In genomic region chr6:157952751-157953479, GRCh38 we compare ENCODE assay signal across 15 cellular contexts. TPM values are rescaled to one million over a fixed set of nuclear protein-coding genes. Genes with fewer than 3 reads are reported as not detected.
DNase-seq lines count a peak whose midpoint lies in the region; ATAC-seq and TF ChIP-seq lines count a peak whose summit lies in the region.
"Had no signal": no experiment of that assay in that cellular context is flagged by ENCODE, and none has a peak within 500 bp of the region (broad histone marks: within the 10 kb centered on the region; RNA-seq: fewer than 3 reads in every experiment).

No MANE protein-coding gene starts in this region.

- H3K27me3 Mint-ChIP-seq in activated CD4-positive, alpha-beta T cell treated with anti-CD3 and anti-CD28 coated beads, Interleukin-2, amount 10 ng/mL, durations not matched to agents 24 days and 14 days: peaks cover 22% of the 10 kb centered on the region
- H3K27me3 Mint-ChIP-seq in Calu3 (ENCODE audit: unreplicated experiment): no peaks in the 10 kb centered on the region

- H3K36me3 ChIP-seq in HCT116 (ENCODE audit: control insufficient read depth in 1 of 2, insufficient read depth in 2 of 2, low read length in 2 of 2): peaks cover 0 to 1% of the 10 kb centered on the region in 2 experiments; a peak in 1 of 4 replicates
- no peaks in the 10 kb centered on the region for H3K36me3 ChIP-seq in mucosa of rectum (ENCODE audit: control insufficient read depth in 2 of 2, insufficient read depth in 2 of 2, low read length in 2 of 2)
- H3K36me3 ChIP-seq: adrenal gland had no signal

- DNase-seq in AG20443 (ENCODE audit: low spot score): peak; percentile 43
- DNase-seq in HCT116 (ENCODE audit: low read depth, low spot score): no peak
- DNase-seq in cardiac fibroblast (ENCODE audit: low read depth in 2 of 2): peak; percentile 10 to 34
- DNase-seq in activated CD4-positive, alpha-beta T cell treated with anti-CD3 and anti-CD28 coated beads, Interleukin-2, amount 10 ng/mL, durations not matched to agents 24 days and 14 days: no peak
- no peak for DNase-seq in Calu3
- DNase-seq in NCI-H82 (lab: John Stamatoyannopoulos, UW): no peak
- DNase-seq: activated T-cell treated with anti-CD3 and anti-CD28 coated beads, Interleukin-2, amount 50 U/mL, for 4 hours; adrenal gland; AML-193; NCI-H1930 had no signal

- intact Hi-C loops in HCT116 (cut with micrococcal nuclease) (loop anchor here (10.0 kb wide), 1 partner anchor 288 kb away; no protein-coding TSS in a partner anchor), Calu3 (cut with micrococcal nuclease; ENCODE audit: unreplicated experiment) (no loop called here)
- intact Hi-C loops in activated CD4-positive, alpha-beta T cell treated with anti-CD3 and anti-CD28 coated beads, Interleukin-2, amount 10 ng/mL, durations not matched to agents 24 days and 14 days (cut with micrococcal nuclease): no loop called here

- H3K27ac Mint-ChIP-seq in activated CD4-positive, alpha-beta T cell treated with anti-CD3 and anti-CD28 coated beads, Interleukin-2, amount 10 ng/mL, durations not matched to agents 24 days and 14 days: no peak overlapping the region
- H3K27ac Mint-ChIP-seq in Calu3 (ENCODE audit: unreplicated experiment): no peak overlapping the region
- H3K27ac Mint-ChIP-seq: stimulated activated naive CD8-positive, alpha-beta T cell treated with anti-CD3 and anti-CD28 coated beads, Interleukin-15, Interleukin-2, amounts not matched to agents 100 ng/mL and 50 ng/mL, for 24 hours had no signal

- H3K4me1 ChIP-seq in HCT116 (ENCODE audit: control insufficient read depth in 1 of 2, insufficient read depth in 2 of 2, low read length in 2 of 2) (peaks cover 12 to 30% of the 10 kb centered on the region in 2 experiments; a peak in 3 of 4 replicates), mucosa of rectum (ENCODE audit: control insufficient read depth in 2 of 2, insufficient read depth in 2 of 2, low read length in 2 of 2) (peaks cover 34 to 50% of the 10 kb centered on the region in 2 donors)
- H3K4me1 ChIP-seq: adrenal gland had no signal

- H3K27me3 ChIP-seq in HCT116 (ENCODE audit: insufficient read depth, low read length) (no peaks in the 10 kb centered on the region), mucosa of rectum (ENCODE audit: control insufficient read depth in 2 of 2, insufficient read depth in 2 of 2, low read length in 2 of 2) (no peaks in the 10 kb centered on the region)
- H3K27me3 ChIP-seq: adrenal gland had no signal

- no peak overlapping the region for H3K4me3 ChIP-seq in HCT116 (replicated peaks in 1 of 2; ENCODE audit: low read depth in 1 of 2, low read length in 2 of 2)
- H3K4me3 ChIP-seq in cardiac fibroblast (replicated peaks in 1 of 2; ENCODE audit: low read depth in 2 of 2, low read length in 2 of 2): no peak overlapping the region
- no peak overlapping the region for H3K4me3 ChIP-seq in mucosa of rectum (ENCODE audit: low read length in 2 of 2)
- H3K4me3 ChIP-seq: adrenal gland, SK-N-MC, smooth muscle cell had no signal

- RAD21 ChIA-PET in HCT116 (lab: Charles Lee; ENCODE audit: low non-redundant PET in 1 of 2, low total read pairs in 2 of 2, uncharacterized antibody in 2 of 2, unreplicated experiment in 2 of 2): no interaction called here

- POLR2A ChIA-PET in HCT116 (lab: Charles Lee): no interaction called here

- CTCF ChIA-PET in HCT116 (lab: Charles Lee) (no interaction called here), Calu3 (lab: Charles Lee) (no interaction called here)

- no peaks in the 10 kb centered on the region for H3K79me2 ChIP-seq in HCT116 (ENCODE audit: insufficient read depth, low read length)

- BruUV-seq in HCT116 (replicated peaks; lab: Mats Ljungman, UMichigan): no TSS peak
- BruUV-seq in Calu3 (replicated peaks; lab: Mats Ljungman, UMichigan): no TSS peak

- H3K4me3 Mint-ChIP-seq in activated CD4-positive, alpha-beta T cell treated with anti-CD3 and anti-CD28 coated beads, Interleukin-2, amount 10 ng/mL, durations not matched to agents 24 days and 14 days: no peak overlapping the region
- H3K4me3 Mint-ChIP-seq in Calu3 (ENCODE audit: low read depth, unreplicated experiment): no peak overlapping the region
- H3K4me3 Mint-ChIP-seq: activated T-cell treated with anti-CD3 and anti-CD28 coated beads, Interleukin-2, amount 50 U/mL, for 4 hours; stimulated activated naive CD8-positive, alpha-beta T cell treated with anti-CD3 and anti-CD28 coated beads, Interleukin-15, Interleukin-2, amounts not matched to agents 100 ng/mL and 50 ng/mL, for 24 hours had no signal

- no peak for TF ChIP-seq RAD21 in HCT116 (IDR thresholded peaks at IDR 0.05; ENCODE audit: low read depth)

- no peaks in the 10 kb centered on the region for H3K9me2 ChIP-seq in HCT116 (ENCODE audit: insufficient read depth)

- H3K9me3 ChIP-seq in HCT116 (ENCODE audit: control insufficient read depth in 1 of 2, insufficient read depth in 1 of 2, low read depth in 1 of 2, low read length in 2 of 2) (no peaks in the 10 kb centered on the region; a peak in 1 of 4 replicates), mucosa of rectum (ENCODE audit: control insufficient read depth in 2 of 2, low read length in 2 of 2) (no peaks in the 10 kb centered on the region)

- TF ChIP-seq POLR2A in HCT116 (IDR thresholded peaks at IDR 0.05; ENCODE audit: borderline replicate concordance, extremely low read depth, insufficient read depth, insufficient read length): no peak

- H3K4me1 Mint-ChIP-seq in activated CD4-positive, alpha-beta T cell treated with anti-CD3 and anti-CD28 coated beads, Interleukin-2, amount 10 ng/mL, durations not matched to agents 24 days and 14 days: peaks cover 4% of the 10 kb centered on the region
- H3K4me1 Mint-ChIP-seq in Calu3 (ENCODE audit: low read depth, unreplicated experiment): peaks cover 26% of the 10 kb centered on the region

- H3K36me3 Mint-ChIP-seq in activated CD4-positive, alpha-beta T cell treated with anti-CD3 and anti-CD28 coated beads, Interleukin-2, amount 10 ng/mL, durations not matched to agents 24 days and 14 days (ENCODE audit: low read depth): peaks cover 2% of the 10 kb centered on the region
- H3K36me3 Mint-ChIP-seq in Calu3 (ENCODE audit: insufficient read depth, unreplicated experiment): peaks cover 11% of the 10 kb centered on the region

- no peaks in the 10 kb centered on the region for H4K20me1 ChIP-seq in HCT116 (ENCODE audit: insufficient read depth)

- peaks cover 3% of the 10 kb centered on the region for H3K9me3 Mint-ChIP-seq in activated CD4-positive, alpha-beta T cell treated with anti-CD3 and anti-CD28 coated beads, Interleukin-2, amount 10 ng/mL, durations not matched to agents 24 days and 14 days
- no peaks in the 10 kb centered on the region for H3K9me3 Mint-ChIP-seq in Calu3 (ENCODE audit: low read depth, unreplicated experiment)

- H3K9ac ChIP-seq in HCT116 (ENCODE audit: low read length) (no peak overlapping the region), mucosa of rectum (ENCODE audit: low read depth in 1 of 2, low read length in 2 of 2) (peak overlapping the region in 1 of 2 donors; percentile 71)

- ATAC-seq in HCT116: peak; percentile 27; the same call in 1 of the 2 replicates
- no peak for ATAC-seq in HG02798 (IDR thresholded peaks at IDR 0.05; ENCODE audit: poor library complexity, unreplicated experiment)
- ATAC-seq: activated T-cell treated with anti-CD3 and anti-CD28 coated beads, Interleukin-2, amount 50 U/mL, for 4 hours had no signal

- peak overlapping the region; percentile 23 for H3K4me2 ChIP-seq in HCT116 (ENCODE audit: low read length)
- H3K4me2 ChIP-seq: smooth muscle cell had no signal

- no peak overlapping the region for H3K27ac ChIP-seq in HCT116 (ENCODE audit: low read depth, low read length)
- peak overlapping the region; percentile 96 to 97 for H3K27ac ChIP-seq in mucosa of rectum (ENCODE audit: low read depth in 2 of 2, low read length in 2 of 2)
- H3K27ac ChIP-seq: adrenal gland, SK-N-MC had no signal

- TF ChIP-seq CTCF in HCT116 (IDR thresholded peaks at IDR 0.05 in 2 of 3, conservative IDR thresholded peaks at IDR 0.05 in 1 of 3; ENCODE audit: borderline replicate concordance in 1 of 3, insufficient read depth in 1 of 3, low read depth in 2 of 3, low read length in 2 of 3): no peak
- no peak for TF ChIP-seq CTCF in cardiac fibroblast (IDR thresholded peaks at IDR 0.05; ENCODE audit: low read depth, low read length)
- TF ChIP-seq CTCF in Calu3 (IDR thresholded peaks at IDR 0.05; ENCODE audit: unreplicated experiment): no peak

- H2AFZ ChIP-seq in HCT116 (ENCODE audit: low read depth, low read length, poor library complexity, severe bottlenecking): no peak overlapping the region

TF ChIP-seq in HCT116, 20 proteins besides CTCF, POLR2A, EP300 and RAD21:
- TF ChIP-seq ELF1 (IDR thresholded peaks at IDR 0.05; ENCODE audit: borderline replicate concordance, low read depth): no peak
TF ChIP-seq in HCT116: peak in this region for 0.

RNA-seq across cellular contexts. Expression of gene SYNJ2, which starts 28.7 kb away (rescaled TPM):
- total RNA-seq in HCT116 (2021; ENCODE audit: unreplicated experiment): 23.9 TPM
- 11.6 and 12.6 TPM in 2 replicates for polyA plus RNA-seq in HCT116 (2012)
- 22.2 and 24.3 TPM in 2 replicates for total RNA-seq in activated CD4-positive, alpha-beta T cell treated with anti-CD3 and anti-CD28 coated beads, Interleukin-2, amount 10 ng/mL, durations not matched to agents 24 days and 14 days
- 26.8 and 29.1 TPM in 2 replicates for total RNA-seq in Calu3 (2022)

Comparison
In these comparisons a context has a peak if more than half of its experiments do, and no peak if none do; other contexts are left out.
1. DNase-seq: peak in AG20443 (single experiment) and cardiac fibroblast (2 of 2); none in HCT116 (single experiment), activated CD4-positive, alpha-beta T cell treated with anti-CD3 and anti-CD28 coated beads, Interleukin-2, amount 10 ng/mL, durations not matched to agents 24 days and 14 days (single experiment), Calu3 (single experiment) and NCI-H82 (single experiment).